Comparison of ENCODE assay signal across 3 cellular contexts in the genomic region with DNA sequence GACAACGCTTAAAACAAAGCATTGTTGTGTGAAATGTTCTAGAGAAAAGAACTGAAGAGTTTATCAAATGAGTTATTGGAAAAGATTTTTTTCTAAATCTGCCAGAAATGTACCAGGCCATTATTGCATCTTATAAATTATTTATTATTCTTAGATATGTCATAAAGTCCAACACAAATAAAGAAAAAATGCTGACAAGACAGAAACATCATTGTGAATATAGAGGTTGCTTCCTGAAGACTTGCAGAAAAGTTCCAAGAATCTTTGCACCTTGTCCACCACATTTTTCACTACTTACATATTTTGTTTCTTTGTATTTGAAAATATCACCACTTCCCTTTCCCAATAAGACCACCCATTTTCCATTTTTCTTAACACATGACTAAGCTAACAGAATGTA.
TF ChIP-seq lines count a peak whose summit lies in the region.

No MANE protein-coding gene starts in this region.

TF ChIP-seq in A549, 52 proteins besides CTCF, POLR2A, EP300 and RAD21:
- TF ChIP-seq CBX2 (IDR thresholded peaks at IDR 0.05; ENCODE audit: borderline replicate concordance, low read depth) (no peak), RFX5 (IDR thresholded peaks at IDR 0.05) (no peak), ZNF302 (CRISPR knock-in tag; IDR thresholded peaks at IDR 0.05) (no peak), HOXB13 (CRISPR knock-in tag; IDR thresholded peaks at IDR 0.05; ENCODE audit: low read depth) (no peak), HOXA7 (CRISPR knock-in tag; IDR thresholded peaks at IDR 0.05) (no peak), MAFK (IDR thresholded peaks at IDR 0.05; ENCODE audit: partially characterized antibody) (peak; percentile 90)

TF ChIP-seq in IMR-90, 13 proteins besides CTCF, POLR2A, EP300 and RAD21:
- TF ChIP-seq NFE2L2 (IDR thresholded peaks at IDR 0.05; ENCODE audit: low read depth, low read length) = no peak
- TF ChIP-seq MAFK (IDR thresholded peaks at IDR 0.05; ENCODE audit: low read depth, low read length) = peak; percentile 99
- TF ChIP-seq MXI1 (IDR thresholded peaks at IDR 0.05; ENCODE audit: borderline replicate concordance, low read depth, low read length) = no peak
TF ChIP-seq in IMR-90: peak in this region for 1.

TF ChIP-seq in H1, 55 proteins besides CTCF, POLR2A, EP300 and RAD21:
- TF ChIP-seq BACH1 (IDR thresholded peaks at IDR 0.05; ENCODE audit: low read length) = no peak
- TF ChIP-seq MAFK (IDR thresholded peaks at IDR 0.05; ENCODE audit: low read depth, low read length) = peak; percentile 94
